1 cellular context compared by ENCODE assay signal in the genomic region with DNA sequence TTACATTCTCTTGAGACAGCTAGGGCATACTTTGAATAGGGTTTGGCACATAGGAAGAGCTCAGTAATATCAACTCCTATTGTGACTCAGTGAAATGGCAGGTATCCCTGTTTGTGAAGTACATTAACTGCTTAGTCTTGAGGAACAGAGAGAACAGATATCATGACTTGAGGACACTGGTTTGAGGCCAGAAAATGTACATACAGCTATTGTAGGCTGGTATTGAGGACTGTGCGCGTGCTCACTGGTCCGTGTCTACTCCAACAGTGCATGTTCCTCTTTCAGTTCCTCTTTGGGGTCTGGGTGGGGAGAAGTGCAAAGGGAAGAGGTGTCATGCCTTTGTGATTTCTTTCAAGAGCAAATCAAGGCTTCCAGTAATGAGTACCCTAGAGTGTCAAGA.
TF ChIP-seq lines count a peak whose summit lies in the region.

No MANE protein-coding gene starts in this region.

TF ChIP-seq in GM12878, 131 proteins besides CTCF, POLR2A, EP300 and RAD21 (continued from another document and continues in another):
- TF ChIP-seq, protein P1, sequence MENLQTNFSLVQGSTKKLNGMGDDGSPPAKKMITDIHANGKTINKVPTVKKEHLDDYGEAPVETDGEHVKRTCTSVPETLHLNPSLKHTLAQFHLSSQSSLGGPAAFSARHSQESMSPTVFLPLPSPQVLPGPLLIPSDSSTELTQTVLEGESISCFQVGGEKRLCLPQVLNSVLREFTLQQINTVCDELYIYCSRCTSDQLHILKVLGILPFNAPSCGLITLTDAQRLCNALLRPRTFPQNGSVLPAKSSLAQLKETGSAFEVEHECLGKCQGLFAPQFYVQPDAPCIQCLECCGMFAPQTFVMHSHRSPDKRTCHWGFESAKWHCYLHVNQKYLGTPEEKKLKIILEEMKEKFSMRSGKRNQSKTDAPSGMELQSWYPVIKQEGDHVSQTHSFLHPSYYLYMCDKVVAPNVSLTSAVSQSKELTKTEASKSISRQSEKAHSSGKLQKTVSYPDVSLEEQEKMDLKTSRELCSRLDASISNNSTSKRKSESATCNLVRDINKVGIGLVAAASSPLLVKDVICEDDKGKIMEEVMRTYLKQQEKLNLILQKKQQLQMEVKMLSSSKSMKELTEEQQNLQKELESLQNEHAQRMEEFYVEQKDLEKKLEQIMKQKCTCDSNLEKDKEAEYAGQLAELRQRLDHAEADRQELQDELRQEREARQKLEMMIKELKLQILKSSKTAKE (IDR thresholded peaks at IDR 0.05; ENCODE audit: low read depth, poor library complexity, severe bottlenecking) = no peak
- TF ChIP-seq TARDBP (IDR thresholded peaks at IDR 0.05; ENCODE audit: borderline replicate concordance) = no peak
- TF ChIP-seq EED (IDR thresholded peaks at IDR 0.05; ENCODE audit: low read depth) = peak; percentile 99
- TF ChIP-seq IKZF1 (conservative IDR thresholded peaks at IDR 0.05) = peak; percentile 84
- TF ChIP-seq RBBP5 (conservative IDR thresholded peaks at IDR 0.05) = no peak
- TF ChIP-seq, protein P2, sequence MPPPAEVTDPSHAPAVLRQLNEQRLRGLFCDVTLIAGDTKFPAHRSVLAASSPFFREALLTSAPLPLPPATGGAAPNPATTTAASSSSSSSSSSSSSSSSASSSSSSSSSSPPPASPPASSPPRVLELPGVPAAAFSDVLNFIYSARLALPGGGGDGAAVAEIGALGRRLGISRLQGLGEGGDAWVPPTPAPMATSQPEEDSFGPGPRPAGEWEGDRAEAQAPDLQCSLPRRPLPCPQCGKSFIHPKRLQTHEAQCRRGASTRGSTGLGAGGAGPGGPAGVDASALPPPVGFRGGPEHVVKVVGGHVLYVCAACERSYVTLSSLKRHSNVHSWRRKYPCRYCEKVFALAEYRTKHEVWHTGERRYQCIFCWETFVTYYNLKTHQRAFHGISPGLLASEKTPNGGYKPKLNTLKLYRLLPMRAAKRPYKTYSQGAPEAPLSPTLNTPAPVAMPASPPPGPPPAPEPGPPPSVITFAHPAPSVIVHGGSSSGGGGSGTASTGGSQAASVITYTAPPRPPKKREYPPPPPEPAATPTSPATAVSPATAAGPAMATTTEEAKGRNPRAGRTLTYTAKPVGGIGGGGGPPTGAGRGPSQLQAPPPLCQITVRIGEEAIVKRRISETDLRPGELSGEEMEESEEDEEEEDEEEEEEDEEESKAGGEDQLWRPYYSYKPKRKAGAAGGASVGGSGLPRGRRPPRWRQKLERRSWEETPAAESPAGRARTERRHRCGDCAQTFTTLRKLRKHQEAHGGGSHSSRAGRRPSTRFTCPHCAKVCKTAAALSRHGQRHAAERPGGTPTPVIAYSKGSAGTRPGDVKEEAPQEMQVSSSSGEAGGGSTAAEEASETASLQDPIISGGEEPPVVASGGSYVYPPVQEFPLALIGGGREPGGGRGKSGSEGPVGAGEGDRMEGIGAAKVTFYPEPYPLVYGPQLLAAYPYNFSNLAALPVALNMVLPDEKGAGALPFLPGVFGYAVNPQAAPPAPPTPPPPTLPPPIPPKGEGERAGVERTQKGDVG (CRISPR knock-in tag; IDR thresholded peaks at IDR 0.05) = no peak
- no peak for TF ChIP-seq NFXL1 (IDR thresholded peaks at IDR 0.05; ENCODE audit: borderline replicate concordance)
- peak; percentile 59; the same call in 1 of the 2 replicates for TF ChIP-seq BACH1 (IDR thresholded peaks at IDR 0.05; ENCODE audit: borderline replicate concordance)
- TF ChIP-seq, protein P3, sequence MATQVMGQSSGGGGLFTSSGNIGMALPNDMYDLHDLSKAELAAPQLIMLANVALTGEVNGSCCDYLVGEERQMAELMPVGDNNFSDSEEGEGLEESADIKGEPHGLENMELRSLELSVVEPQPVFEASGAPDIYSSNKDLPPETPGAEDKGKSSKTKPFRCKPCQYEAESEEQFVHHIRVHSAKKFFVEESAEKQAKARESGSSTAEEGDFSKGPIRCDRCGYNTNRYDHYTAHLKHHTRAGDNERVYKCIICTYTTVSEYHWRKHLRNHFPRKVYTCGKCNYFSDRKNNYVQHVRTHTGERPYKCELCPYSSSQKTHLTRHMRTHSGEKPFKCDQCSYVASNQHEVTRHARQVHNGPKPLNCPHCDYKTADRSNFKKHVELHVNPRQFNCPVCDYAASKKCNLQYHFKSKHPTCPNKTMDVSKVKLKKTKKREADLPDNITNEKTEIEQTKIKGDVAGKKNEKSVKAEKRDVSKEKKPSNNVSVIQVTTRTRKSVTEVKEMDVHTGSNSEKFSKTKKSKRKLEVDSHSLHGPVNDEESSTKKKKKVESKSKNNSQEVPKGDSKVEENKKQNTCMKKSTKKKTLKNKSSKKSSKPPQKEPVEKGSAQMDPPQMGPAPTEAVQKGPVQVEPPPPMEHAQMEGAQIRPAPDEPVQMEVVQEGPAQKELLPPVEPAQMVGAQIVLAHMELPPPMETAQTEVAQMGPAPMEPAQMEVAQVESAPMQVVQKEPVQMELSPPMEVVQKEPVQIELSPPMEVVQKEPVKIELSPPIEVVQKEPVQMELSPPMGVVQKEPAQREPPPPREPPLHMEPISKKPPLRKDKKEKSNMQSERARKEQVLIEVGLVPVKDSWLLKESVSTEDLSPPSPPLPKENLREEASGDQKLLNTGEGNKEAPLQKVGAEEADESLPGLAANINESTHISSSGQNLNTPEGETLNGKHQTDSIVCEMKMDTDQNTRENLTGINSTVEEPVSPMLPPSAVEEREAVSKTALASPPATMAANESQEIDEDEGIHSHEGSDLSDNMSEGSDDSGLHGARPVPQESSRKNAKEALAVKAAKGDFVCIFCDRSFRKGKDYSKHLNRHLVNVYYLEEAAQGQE (IDR thresholded peaks at IDR 0.05; ENCODE audit: low read depth, low read length) = no peak
- no peak for TF ChIP-seq MXI1 (IDR thresholded peaks at IDR 0.05; ENCODE audit: low read depth, low read length)
- TF ChIP-seq, protein P4, sequence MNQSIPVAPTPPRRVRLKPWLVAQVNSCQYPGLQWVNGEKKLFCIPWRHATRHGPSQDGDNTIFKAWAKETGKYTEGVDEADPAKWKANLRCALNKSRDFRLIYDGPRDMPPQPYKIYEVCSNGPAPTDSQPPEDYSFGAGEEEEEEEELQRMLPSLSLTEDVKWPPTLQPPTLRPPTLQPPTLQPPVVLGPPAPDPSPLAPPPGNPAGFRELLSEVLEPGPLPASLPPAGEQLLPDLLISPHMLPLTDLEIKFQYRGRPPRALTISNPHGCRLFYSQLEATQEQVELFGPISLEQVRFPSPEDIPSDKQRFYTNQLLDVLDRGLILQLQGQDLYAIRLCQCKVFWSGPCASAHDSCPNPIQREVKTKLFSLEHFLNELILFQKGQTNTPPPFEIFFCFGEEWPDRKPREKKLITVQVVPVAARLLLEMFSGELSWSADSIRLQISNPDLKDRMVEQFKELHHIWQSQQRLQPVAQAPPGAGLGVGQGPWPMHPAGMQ (IDR thresholded peaks at IDR 0.05; ENCODE audit: borderline replicate concordance) = peak; percentile 66
- no peak for TF ChIP-seq CHD1 (IDR thresholded peaks at IDR 0.05; ENCODE audit: low read depth, low read length)
- no peak for TF ChIP-seq NFYA (IDR thresholded peaks at IDR 0.05; ENCODE audit: borderline replicate concordance, low read depth, low read length)
- TF ChIP-seq, protein P5, sequence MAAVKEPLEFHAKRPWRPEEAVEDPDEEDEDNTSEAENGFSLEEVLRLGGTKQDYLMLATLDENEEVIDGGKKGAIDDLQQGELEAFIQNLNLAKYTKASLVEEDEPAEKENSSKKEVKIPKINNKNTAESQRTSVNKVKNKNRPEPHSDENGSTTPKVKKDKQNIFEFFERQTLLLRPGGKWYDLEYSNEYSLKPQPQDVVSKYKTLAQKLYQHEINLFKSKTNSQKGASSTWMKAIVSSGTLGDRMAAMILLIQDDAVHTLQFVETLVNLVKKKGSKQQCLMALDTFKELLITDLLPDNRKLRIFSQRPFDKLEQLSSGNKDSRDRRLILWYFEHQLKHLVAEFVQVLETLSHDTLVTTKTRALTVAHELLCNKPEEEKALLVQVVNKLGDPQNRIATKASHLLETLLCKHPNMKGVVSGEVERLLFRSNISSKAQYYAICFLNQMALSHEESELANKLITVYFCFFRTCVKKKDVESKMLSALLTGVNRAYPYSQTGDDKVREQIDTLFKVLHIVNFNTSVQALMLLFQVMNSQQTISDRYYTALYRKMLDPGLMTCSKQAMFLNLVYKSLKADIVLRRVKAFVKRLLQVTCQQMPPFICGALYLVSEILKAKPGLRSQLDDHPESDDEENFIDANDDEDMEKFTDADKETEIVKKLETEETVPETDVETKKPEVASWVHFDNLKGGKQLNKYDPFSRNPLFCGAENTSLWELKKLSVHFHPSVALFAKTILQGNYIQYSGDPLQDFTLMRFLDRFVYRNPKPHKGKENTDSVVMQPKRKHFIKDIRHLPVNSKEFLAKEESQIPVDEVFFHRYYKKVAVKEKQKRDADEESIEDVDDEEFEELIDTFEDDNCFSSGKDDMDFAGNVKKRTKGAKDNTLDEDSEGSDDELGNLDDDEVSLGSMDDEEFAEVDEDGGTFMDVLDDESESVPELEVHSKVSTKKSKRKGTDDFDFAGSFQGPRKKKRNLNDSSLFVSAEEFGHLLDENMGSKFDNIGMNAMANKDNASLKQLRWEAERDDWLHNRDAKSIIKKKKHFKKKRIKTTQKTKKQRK (IDR thresholded peaks at IDR 0.05; ENCODE audit: low read depth, low read length) = no peak
- TF ChIP-seq, protein P6, sequence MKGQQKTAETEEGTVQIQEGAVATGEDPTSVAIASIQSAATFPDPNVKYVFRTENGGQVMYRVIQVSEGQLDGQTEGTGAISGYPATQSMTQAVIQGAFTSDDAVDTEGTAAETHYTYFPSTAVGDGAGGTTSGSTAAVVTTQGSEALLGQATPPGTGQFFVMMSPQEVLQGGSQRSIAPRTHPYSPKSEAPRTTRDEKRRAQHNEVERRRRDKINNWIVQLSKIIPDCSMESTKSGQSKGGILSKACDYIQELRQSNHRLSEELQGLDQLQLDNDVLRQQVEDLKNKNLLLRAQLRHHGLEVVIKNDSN (IDR thresholded peaks at IDR 0.05; ENCODE audit: borderline replicate concordance, extremely low read length, insufficient read depth, low read depth, low read length) = no peak
- TF ChIP-seq POLR2AphosphoS2 (IDR thresholded peaks at IDR 0.05; ENCODE audit: low read depth, low read length) = no peak
- TF ChIP-seq BHLHE40 (IDR thresholded peaks at IDR 0.05; ENCODE audit: borderline replicate concordance in 1 of 2, low read depth in 2 of 2, low read length in 1 of 2) = peak in 1 of 2 experiments; percentile 31; a peak in 2 of 4 replicates
- TF ChIP-seq SRF (IDR thresholded peaks at IDR 0.05; ENCODE audit: low read depth in 2 of 2, low read length in 2 of 2) = peak in 1 of 2 experiments; percentile 65; a peak in 2 of 4 replicates
- TF ChIP-seq STAT1 (conservative IDR thresholded peaks at IDR 0.05) = no peak
- 0 out of 2 replicates have a peak, but pooled peaks have one; percentile 30 for TF ChIP-seq GATAD2B (conservative IDR thresholded peaks at IDR 0.05; ENCODE audit: low read depth)
- TF ChIP-seq NFIC (IDR thresholded peaks at IDR 0.05; ENCODE audit: low read depth, low read length) = peak; percentile 88
- TF ChIP-seq BMI1 (IDR thresholded peaks at IDR 0.05; ENCODE audit: borderline replicate concordance) = peak; percentile 64
- no peak for TF ChIP-seq ELK1 (IDR thresholded peaks at IDR 0.05; ENCODE audit: low read depth, low read length)
- 0 out of 2 replicates have a peak, but pooled peaks have one; percentile 34 for TF ChIP-seq MEF2A (IDR thresholded peaks at IDR 0.05; ENCODE audit: insufficient read depth, low read depth, low read length)
- TF ChIP-seq MYB (IDR thresholded peaks at IDR 0.05; ENCODE audit: borderline replicate concordance, low read depth, low read length) = no peak
- TF ChIP-seq MYC (IDR thresholded peaks at IDR 0.05; ENCODE audit: insufficient read depth, insufficient read length, insufficient replicate concordance, low read length, severe bottlenecking) = no peak
- no peak for TF ChIP-seq HDGF (IDR thresholded peaks at IDR 0.05)
- peak; percentile 95 for TF ChIP-seq BCL11A (IDR thresholded peaks at IDR 0.05; ENCODE audit: low read depth, low read length)
- TF ChIP-seq KDM1A (IDR thresholded peaks at IDR 0.05; ENCODE audit: borderline replicate concordance) = no peak
- peak; percentile 53 for TF ChIP-seq CREB1 (IDR thresholded peaks at IDR 0.05; ENCODE audit: low read depth)
- TF ChIP-seq EZH2 (IDR thresholded peaks at IDR 0.05; ENCODE audit: borderline replicate concordance, control insufficient read depth, low read depth, low read length) = no peak
- no peak for TF ChIP-seq WRNIP1 (IDR thresholded peaks at IDR 0.05; ENCODE audit: borderline replicate concordance, low read depth, low read length)
- peak; percentile 62; the same call in 1 of the 2 replicates for TF ChIP-seq CREM (IDR thresholded peaks at IDR 0.05; ENCODE audit: low read depth)
- no peak for TF ChIP-seq ZNF384 (IDR thresholded peaks at IDR 0.05; ENCODE audit: borderline replicate concordance, low read depth, low read length)
- TF ChIP-seq CBFB (IDR thresholded peaks at IDR 0.05; ENCODE audit: low read depth) = peak; percentile 42; the same call in 1 of the 2 replicates
- no peak for TF ChIP-seq ZBTB11 (CRISPR knock-in tag; IDR thresholded peaks at IDR 0.05)
- peak; percentile 91 for TF ChIP-seq IRF4 (IDR thresholded peaks at IDR 0.05; ENCODE audit: low read depth, low read length)
- TF ChIP-seq MTA3 (IDR thresholded peaks at IDR 0.05; ENCODE audit: borderline replicate concordance, low read length) = peak; percentile 94; the same call in 1 of the 2 replicates
